27 cellular contexts compared by ENCODE assay signal in the genomic region with DNA sequence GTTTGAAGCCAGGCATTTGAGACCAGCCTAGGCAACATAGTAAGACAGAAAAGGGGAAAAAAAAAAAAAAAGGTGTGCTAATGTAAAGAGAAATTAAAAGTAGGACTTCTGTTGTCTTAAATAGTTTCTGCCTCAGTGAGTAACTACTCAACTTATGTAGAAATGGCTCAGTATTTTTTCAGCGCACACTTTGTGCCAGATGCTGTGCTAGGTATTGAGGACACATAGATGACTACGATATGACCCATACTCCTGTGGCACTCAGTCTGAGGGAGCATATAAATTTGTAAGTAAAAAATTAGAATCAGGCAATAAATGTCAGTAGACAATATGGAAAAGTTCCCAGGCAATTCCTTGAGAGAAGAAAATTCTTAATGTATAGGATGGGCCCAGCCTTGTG.
DNase-seq lines count a peak whose midpoint lies in the region; ATAC-seq, FAIRE-seq and TF ChIP-seq lines count a peak whose summit lies in the region.
"Had no signal": no experiment of that assay in that cellular context is flagged by ENCODE, and none has a peak within 500 bp of the region (broad histone marks: within the 10 kb centered on the region; RNA-seq: fewer than 3 reads in every experiment).

No MANE protein-coding gene starts in this region.

- no peaks in the 10 kb centered on the region for H3K27me3 Mint-ChIP-seq in MCF 10A (ENCODE audit: insufficient read depth, unreplicated experiment)
- H3K27me3 Mint-ChIP-seq in WTC11 (ENCODE audit: low read depth) = no peaks in the 10 kb centered on the region

- no peaks in the 10 kb centered on the region for H3K4me1 ChIP-seq in breast epithelium
- H3K4me1 ChIP-seq: esophagus squamous epithelium, prostate gland had no signal

- TF ChIP-seq POLR2A in breast epithelium (IDR thresholded peaks at IDR 0.05) = no peak

- POLR2A ChIA-PET in MCF 10A (lab: Yijun Ruan, JAX) = interaction anchor here (0.6 to 1.2 kb wide), 4 partner anchors 8 to 158 kb away, joined by 3 to 6 read pairs (median 4); no protein-coding TSS in a partner anchor
- POLR2A ChIA-PET in WTC11 (lab: Charles Lee) = interaction anchor here (0.7 kb wide), 1 partner anchor 897 kb away, joined by 3 read pairs; no protein-coding TSS in a partner anchor

- no peak overlapping the region for H3K4me3 Mint-ChIP-seq in MCF 10A (ENCODE audit: unreplicated experiment)
- H3K4me3 Mint-ChIP-seq in WTC11 = no peak overlapping the region
- H3K4me3 Mint-ChIP-seq: activated CD4-positive, alpha-beta T cell treated with anti-CD3 and anti-CD28 coated beads, Interleukin-2, amount 10 ng/mL, durations not matched to agents 7 days and 5 days; activated CD8-positive, alpha-beta memory T cell treated with anti-CD3 and anti-CD28 coated beads, Interleukin-2, amount 10 ng/mL, durations not matched to agents 7 days and 5 days; CD4-positive, alpha-beta memory T cell; T-helper 2 cell treated with Interferon-gamma antibody and Interleukin-4, amounts not matched to agents 5 μg/mL and 100 μg/mL, for 36 hours had no signal

- no peaks in the 10 kb centered on the region for H3K27me3 ChIP-seq in breast epithelium
- H3K27me3 ChIP-seq: esophagus squamous epithelium, neutrophil, stomach had no signal

- H3K4me1 Mint-ChIP-seq in MCF 10A (ENCODE audit: insufficient read depth, unreplicated experiment) (peaks cover 25% of the 10 kb centered on the region), WTC11 (peaks cover 88% of the 10 kb centered on the region)
- H3K4me1 Mint-ChIP-seq: activated CD4-positive, alpha-beta T cell treated with anti-CD3 and anti-CD28 coated beads, Interleukin-2, amount 10 ng/mL, durations not matched to agents 7 days and 5 days; activated CD8-positive, alpha-beta memory T cell treated with anti-CD3 and anti-CD28 coated beads, Interleukin-2, amount 10 ng/mL, durations not matched to agents 7 days and 5 days; CD4-positive, alpha-beta memory T cell had no signal

- no peak for TF ChIP-seq CTCF in MCF 10A (IDR thresholded peaks at IDR 0.05; ENCODE audit: unreplicated experiment)
- no peak for TF ChIP-seq CTCF in breast epithelium (IDR thresholded peaks at IDR 0.05)
- no peak for TF ChIP-seq CTCF in WTC11 (IDR thresholded peaks at IDR 0.05)

- H3K9me3 Mint-ChIP-seq in MCF 10A (ENCODE audit: unreplicated experiment) (no peaks in the 10 kb centered on the region), WTC11 (no peaks in the 10 kb centered on the region)
- H3K9me3 Mint-ChIP-seq: activated CD4-positive, alpha-beta T cell treated with anti-CD3 and anti-CD28 coated beads, Interleukin-2, amount 10 ng/mL, durations not matched to agents 7 days and 5 days; activated T-helper 2 cell treated with anti-CD3 and anti-CD28 coated beads, Interferon-gamma antibody, Interleukin-2, Interleukin-4, amounts not matched to agents 10 μg/mL and 5 μg/mL and 100 μg/mL, durations not matched to agents 14 hours and 24 hours and 36 hours; CD4-positive, alpha-beta memory T cell; T-helper 2 cell treated with Interferon-gamma antibody and Interleukin-4, amounts not matched to agents 5 μg/mL and 100 μg/mL, for 36 hours had no signal

- peak overlapping the region; percentile 63 for H3K27ac Mint-ChIP-seq in MCF 10A (ENCODE audit: low read depth, unreplicated experiment)
- peak overlapping the region; percentile 80 for H3K27ac Mint-ChIP-seq in WTC11
- H3K27ac Mint-ChIP-seq: activated CD4-positive, alpha-beta T cell treated with anti-CD3 and anti-CD28 coated beads, Interleukin-2, amount 10 ng/mL, durations not matched to agents 7 days and 5 days; activated CD8-positive, alpha-beta memory T cell treated with anti-CD3 and anti-CD28 coated beads, Interleukin-2, amount 10 ng/mL, durations not matched to agents 7 days and 5 days; activated T-helper 2 cell treated with anti-CD3 and anti-CD28 coated beads, Interferon-gamma antibody, Interleukin-2, Interleukin-4, amounts not matched to agents 10 μg/mL and 5 μg/mL and 100 μg/mL, durations not matched to agents 14 hours and 24 hours and 36 hours; CD4-positive, alpha-beta memory T cell; T-helper 2 cell treated with Interferon-gamma antibody and Interleukin-4, amounts not matched to agents 5 μg/mL and 100 μg/mL, for 36 hours had no signal

- no TSS peak for BruUV-seq in MCF 10A (replicated peaks; lab: Mats Ljungman, UMichigan)

- no peak for FAIRE-seq in GM19239 (lab: Jason Lieb, UNC)

- DNase-seq in MCF 10A (ENCODE audit: unreplicated experiment) (no peak), breast epithelium (ENCODE audit: low spot score in 2 of 2) (no peak), WTC11 (ENCODE audit: low spot score) (no peak), kidney tubule cell (ENCODE audit: low spot score) (peak; percentile 12), GM19239 (ENCODE audit: insufficient read length, low spot score) (no peak), NCI-H1092 (lab: John Stamatoyannopoulos, UW) (no peak)
- DNase-seq: activated CD4-positive, alpha-beta T cell treated with anti-CD3 and anti-CD28 coated beads, Interleukin-2, amount 10 ng/mL, durations not matched to agents 7 days and 5 days; activated CD8-positive, alpha-beta memory T cell treated with anti-CD3 and anti-CD28 coated beads, Interleukin-2, amount 10 ng/mL, durations not matched to agents 7 days and 5 days; AML-193; CD4-positive, alpha-beta memory T cell; effector memory CD4-positive, alpha-beta T cell; esophagus squamous epithelium; NCI-H1417; NCI-H2081 treated with DMSO at 0.1 percent for 48 hours; NCI-H345; NCI-H774; stomach; trophoblast cell; WERI-Rb-1 had no signal

- H3K36me3 Mint-ChIP-seq in MCF 10A (ENCODE audit: insufficient read depth, unreplicated experiment) (peaks cover 73% of the 10 kb centered on the region), WTC11 (peaks cover 11% of the 10 kb centered on the region)
- H3K36me3 Mint-ChIP-seq: activated CD8-positive, alpha-beta memory T cell treated with anti-CD3 and anti-CD28 coated beads, Interleukin-2, amount 10 ng/mL, durations not matched to agents 7 days and 5 days had no signal

- H3K27ac ChIP-seq in breast epithelium = no peak overlapping the region
- H3K27ac ChIP-seq: esophagus squamous epithelium, neutrophil, prostate gland, stomach, WERI-Rb-1 had no signal

- no peaks in the 10 kb centered on the region for H3K9me3 ChIP-seq in breast epithelium
- H3K9me3 ChIP-seq: esophagus squamous epithelium, neutrophil, prostate gland, stomach had no signal

- intact Hi-C loops in MCF 10A (cut with micrococcal nuclease) (no loop called here), breast epithelium (cut with DNase I; ENCODE audit: low total_unique reads) (no loop called here)

- no peak overlapping the region for H3K4me3 ChIP-seq in breast epithelium
- H3K4me3 ChIP-seq: esophagus squamous epithelium, lung, prostate gland, stomach had no signal

- CTCF ChIA-PET in MCF 10A (lab: Yijun Ruan, JAX) = interaction anchor here (1.1 kb wide), 1 partner anchor 10 kb away, joined by 3 read pairs; no protein-coding TSS in a partner anchor
- CTCF ChIA-PET in WTC11 (lab: Charles Lee) = no interaction called here

- ATAC-seq in WTC11 (no peak), GM19023 (IDR thresholded peaks at IDR 0.05; ENCODE audit: unreplicated experiment) (no peak), HG03039 (IDR thresholded peaks at IDR 0.05; ENCODE audit: unreplicated experiment) (no peak)
- ATAC-seq: activated CD8-positive, alpha-beta memory T cell treated with anti-CD3 and anti-CD28 coated beads, Interleukin-2, amount 10 ng/mL, durations not matched to agents 7 days and 5 days; Right ventricle myocardium inferior had no signal

- H3K36me3 ChIP-seq in breast epithelium = no peaks in the 10 kb centered on the region
- H3K36me3 ChIP-seq: neutrophil, WERI-Rb-1 had no signal

TF ChIP-seq in WTC11, 78 proteins besides CTCF, POLR2A, EP300 and RAD21 (continues in another document):
- no peak for TF ChIP-seq CBFB (CRISPR knock-in tag; IDR thresholded peaks at IDR 0.05; ENCODE audit: low read depth)
- TF ChIP-seq NFYB (CRISPR knock-in tag; conservative IDR thresholded peaks at IDR 0.05; ENCODE audit: low read depth) = no peak
- no peak for TF ChIP-seq MYBL2 (CRISPR knock-in tag; IDR thresholded peaks at IDR 0.05)
- no peak for TF ChIP-seq SOX15 (CRISPR knock-in tag; IDR thresholded peaks at IDR 0.05)
- TF ChIP-seq, protein P1, sequence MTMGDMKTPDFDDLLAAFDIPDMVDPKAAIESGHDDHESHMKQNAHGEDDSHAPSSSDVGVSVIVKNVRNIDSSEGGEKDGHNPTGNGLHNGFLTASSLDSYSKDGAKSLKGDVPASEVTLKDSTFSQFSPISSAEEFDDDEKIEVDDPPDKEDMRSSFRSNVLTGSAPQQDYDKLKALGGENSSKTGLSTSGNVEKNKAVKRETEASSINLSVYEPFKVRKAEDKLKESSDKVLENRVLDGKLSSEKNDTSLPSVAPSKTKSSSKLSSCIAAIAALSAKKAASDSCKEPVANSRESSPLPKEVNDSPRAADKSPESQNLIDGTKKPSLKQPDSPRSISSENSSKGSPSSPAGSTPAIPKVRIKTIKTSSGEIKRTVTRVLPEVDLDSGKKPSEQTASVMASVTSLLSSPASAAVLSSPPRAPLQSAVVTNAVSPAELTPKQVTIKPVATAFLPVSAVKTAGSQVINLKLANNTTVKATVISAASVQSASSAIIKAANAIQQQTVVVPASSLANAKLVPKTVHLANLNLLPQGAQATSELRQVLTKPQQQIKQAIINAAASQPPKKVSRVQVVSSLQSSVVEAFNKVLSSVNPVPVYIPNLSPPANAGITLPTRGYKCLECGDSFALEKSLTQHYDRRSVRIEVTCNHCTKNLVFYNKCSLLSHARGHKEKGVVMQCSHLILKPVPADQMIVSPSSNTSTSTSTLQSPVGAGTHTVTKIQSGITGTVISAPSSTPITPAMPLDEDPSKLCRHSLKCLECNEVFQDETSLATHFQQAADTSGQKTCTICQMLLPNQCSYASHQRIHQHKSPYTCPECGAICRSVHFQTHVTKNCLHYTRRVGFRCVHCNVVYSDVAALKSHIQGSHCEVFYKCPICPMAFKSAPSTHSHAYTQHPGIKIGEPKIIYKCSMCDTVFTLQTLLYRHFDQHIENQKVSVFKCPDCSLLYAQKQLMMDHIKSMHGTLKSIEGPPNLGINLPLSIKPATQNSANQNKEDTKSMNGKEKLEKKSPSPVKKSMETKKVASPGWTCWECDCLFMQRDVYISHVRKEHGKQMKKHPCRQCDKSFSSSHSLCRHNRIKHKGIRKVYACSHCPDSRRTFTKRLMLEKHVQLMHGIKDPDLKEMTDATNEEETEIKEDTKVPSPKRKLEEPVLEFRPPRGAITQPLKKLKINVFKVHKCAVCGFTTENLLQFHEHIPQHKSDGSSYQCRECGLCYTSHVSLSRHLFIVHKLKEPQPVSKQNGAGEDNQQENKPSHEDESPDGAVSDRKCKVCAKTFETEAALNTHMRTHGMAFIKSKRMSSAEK (CRISPR knock-in tag; IDR thresholded peaks at IDR 0.05; ENCODE audit: borderline replicate concordance) = no peak
- no peak for TF ChIP-seq ZNF423 (CRISPR knock-in tag; IDR thresholded peaks at IDR 0.05)
